1 cellular context compared by ENCODE assay signal in genomic region chr5:129804705-129805104, GRCh38.
TF ChIP-seq lines count a peak whose summit lies in the region.

No MANE protein-coding gene starts in this region.

TF ChIP-seq in WTC11, 78 proteins besides CTCF, POLR2A, EP300 and RAD21 (continued from another document):
- TF ChIP-seq ATF6 (CRISPR knock-in tag; IDR thresholded peaks at IDR 0.05) = no peak
- TF ChIP-seq OVOL2 (CRISPR knock-in tag; IDR thresholded peaks at IDR 0.05; ENCODE audit: borderline replicate concordance) = no peak
- TF ChIP-seq, protein P1, sequence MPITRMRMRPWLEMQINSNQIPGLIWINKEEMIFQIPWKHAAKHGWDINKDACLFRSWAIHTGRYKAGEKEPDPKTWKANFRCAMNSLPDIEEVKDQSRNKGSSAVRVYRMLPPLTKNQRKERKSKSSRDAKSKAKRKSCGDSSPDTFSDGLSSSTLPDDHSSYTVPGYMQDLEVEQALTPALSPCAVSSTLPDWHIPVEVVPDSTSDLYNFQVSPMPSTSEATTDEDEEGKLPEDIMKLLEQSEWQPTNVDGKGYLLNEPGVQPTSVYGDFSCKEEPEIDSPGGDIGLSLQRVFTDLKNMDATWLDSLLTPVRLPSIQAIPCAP (CRISPR knock-in tag; IDR thresholded peaks at IDR 0.05) = no peak
